10 cellular contexts compared by ENCODE assay signal in genomic region chr14:22448905-22449611, GRCh38.
DNase-seq lines count a peak whose midpoint lies in the region; ATAC-seq and TF ChIP-seq lines count a peak whose summit lies in the region.
"Had no signal": no experiment of that assay in that cellular context is flagged by ENCODE, and none has a peak within 500 bp of the region (broad histone marks: within the 10 kb centered on the region; RNA-seq: fewer than 3 reads in every experiment).

No MANE protein-coding gene starts in this region.

- no peak for TF ChIP-seq CTCF in GM20000 (IDR thresholded peaks at IDR 0.05; ENCODE audit: extremely low read depth, missing control alignments)

- ATAC-seq in HG03378 (IDR thresholded peaks at IDR 0.05; ENCODE audit: unreplicated experiment), result peak; percentile 42
- ATAC-seq in right cardiac atrium, result peak; percentile 77 to 80

- peaks cover 10% of the 10 kb centered on the region for H3K4me1 ChIP-seq in right cardiac atrium (ENCODE audit: control insufficient read depth, insufficient read depth, low read length)

- H3K9me3 ChIP-seq in right cardiac atrium (ENCODE audit: control insufficient read depth, low read length), result no peaks in the 10 kb centered on the region

- intact Hi-C loops in right cardiac atrium (cut with DNase I), result no loop called here

- no peaks in the 10 kb centered on the region for H3K27me3 ChIP-seq in right cardiac atrium (ENCODE audit: control insufficient read depth, insufficient read depth)

- H3K4me3 ChIP-seq in right cardiac atrium (ENCODE audit: low read length), result no peak overlapping the region

- 71% methylated on average over 4 of the region's 4 CpGs for WGBS in right cardiac atrium

- DNase-seq in ELR (ENCODE audit: low read depth), result peak; percentile 23
- DNase-seq in GM20000 (ENCODE audit: low spot score), result peak; percentile 45
- peak in 1 of 3 donors; percentile 33 for DNase-seq in right cardiac atrium
- DNase-seq in DMS153 treated with DMSO at 0.1 percent for 48 hours (lab: John Stamatoyannopoulos, UW; ENCODE audit: unreplicated experiment), result no peak
- DNase-seq in stimulated activated CD4-positive, alpha-beta T cell treated with anti-CD3 and anti-CD28 coated beads, Interleukin-4, amount 100 ng/mL, for 24 hours, result no peak
- DNase-seq in DMS153 (lab: John Stamatoyannopoulos, UW), result no peak
- no peak for DNase-seq in cerebellar cortex (ENCODE audit: low spot score)
- DNase-seq: amniotic stem cell; CD4-positive, CD25-positive, alpha-beta regulatory T cell had no signal

- H3K27ac ChIP-seq in right cardiac atrium (ENCODE audit: low read length), result peak overlapping the region; percentile 55

Comparison
In these comparisons a context has a peak if more than half of its experiments do, and no peak if none do; other contexts are left out.
1. DNase-seq: peak in ELR (single experiment) and GM20000 (single experiment); none in DMS153 treated with DMSO at 0.1 percent for 48 hours (single experiment), stimulated activated CD4-positive, alpha-beta T cell treated with anti-CD3 and anti-CD28 coated beads, Interleukin-4, amount 100 ng/mL, for 24 hours (single experiment), DMS153 (single experiment) and cerebellar cortex (single experiment).